2 cellular contexts compared by ENCODE assay signal in the genomic region with DNA sequence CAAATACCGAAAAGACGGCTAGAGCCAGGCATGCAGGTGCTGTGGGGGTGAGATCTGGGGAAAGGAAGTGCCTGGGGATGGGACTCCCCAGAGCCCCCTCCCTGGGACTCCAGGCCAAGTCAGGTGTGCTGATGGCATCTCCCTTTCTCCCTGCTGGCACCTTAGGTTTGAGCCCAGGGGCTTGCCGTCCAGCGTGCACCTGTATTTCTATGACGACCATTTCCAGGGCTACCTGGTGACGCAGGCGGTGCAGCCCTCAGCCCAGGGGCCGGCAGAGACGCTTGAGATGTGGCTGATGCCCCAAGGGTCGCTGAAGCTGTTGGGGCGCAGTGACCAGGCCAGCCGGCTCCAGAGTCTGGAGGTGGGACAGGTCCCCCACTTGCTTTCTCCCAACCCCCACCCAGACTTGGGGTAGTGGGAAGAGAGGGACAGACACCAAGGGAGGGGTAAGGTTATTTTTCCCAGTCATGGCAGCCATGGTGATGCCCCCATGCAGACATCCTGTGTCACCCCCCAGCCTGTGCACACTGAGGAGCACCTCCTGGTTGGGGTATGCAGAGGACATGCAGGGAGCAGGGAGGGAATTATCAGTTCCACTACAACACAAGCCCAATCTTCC.
A peak's percentile ranks its signal among the peaks of the same experiment; 100 is the strongest.
TF ChIP-seq lines count a peak whose summit lies in the region.

No MANE protein-coding gene starts in this region.

TF ChIP-seq in HEK293, 187 proteins besides CTCF, POLR2A, EP300 and RAD21:
- TF ChIP-seq GLIS2 (tag by site-specific recombination; IDR thresholded peaks at IDR 0.05) (0 out of 2 replicates have a peak, but pooled peaks have one; percentile 2), ZNF555 (tag by site-specific recombination; conservative IDR thresholded peaks at IDR 0.05) (no peak), ZNF311 (tag by site-specific recombination; IDR thresholded peaks at IDR 0.05; ENCODE audit: borderline replicate concordance) (no peak)
- TF ChIP-seq, protein P1, sequence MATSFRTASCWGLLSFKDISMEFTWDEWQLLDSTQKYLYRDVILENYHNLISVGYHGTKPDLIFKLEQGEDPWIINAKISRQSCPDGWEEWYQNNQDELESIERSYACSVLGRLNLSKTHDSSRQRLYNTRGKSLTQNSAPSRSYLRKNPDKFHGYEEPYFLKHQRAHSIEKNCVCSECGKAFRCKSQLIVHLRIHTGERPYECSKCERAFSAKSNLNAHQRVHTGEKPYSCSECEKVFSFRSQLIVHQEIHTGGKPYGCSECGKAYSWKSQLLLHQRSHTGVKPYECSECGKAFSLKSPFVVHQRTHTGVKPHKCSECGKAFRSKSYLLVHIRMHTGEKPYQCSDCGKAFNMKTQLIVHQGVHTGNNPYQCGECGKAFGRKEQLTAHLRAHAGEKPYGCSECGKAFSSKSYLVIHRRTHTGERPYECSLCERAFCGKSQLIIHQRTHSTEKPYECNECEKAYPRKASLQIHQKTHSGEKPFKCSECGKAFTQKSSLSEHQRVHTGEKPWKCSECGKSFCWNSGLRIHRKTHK (tag by site-specific recombination; IDR thresholded peaks at IDR 0.05): no peak

TF ChIP-seq in K562, 482 proteins besides CTCF, POLR2A, EP300 and RAD21:
- TF ChIP-seq, protein P2, sequence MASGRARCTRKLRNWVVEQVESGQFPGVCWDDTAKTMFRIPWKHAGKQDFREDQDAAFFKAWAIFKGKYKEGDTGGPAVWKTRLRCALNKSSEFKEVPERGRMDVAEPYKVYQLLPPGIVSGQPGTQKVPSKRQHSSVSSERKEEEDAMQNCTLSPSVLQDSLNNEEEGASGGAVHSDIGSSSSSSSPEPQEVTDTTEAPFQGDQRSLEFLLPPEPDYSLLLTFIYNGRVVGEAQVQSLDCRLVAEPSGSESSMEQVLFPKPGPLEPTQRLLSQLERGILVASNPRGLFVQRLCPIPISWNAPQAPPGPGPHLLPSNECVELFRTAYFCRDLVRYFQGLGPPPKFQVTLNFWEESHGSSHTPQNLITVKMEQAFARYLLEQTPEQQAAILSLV (tag; IDR thresholded peaks at IDR 0.05): no peak
- 0 out of 2 replicates have a peak, but pooled peaks have one; percentile 24 for TF ChIP-seq RBFOX2 (IDR thresholded peaks at IDR 0.05; ENCODE audit: low read depth, low read length)
